In genomic region chr12:47819544-47819901, GRCh38 we compare ENCODE assay signal across 1 cellular context.
A peak's percentile ranks its signal among the peaks of the same experiment; 100 is the strongest.
TF ChIP-seq lines count a peak whose summit lies in the region.

No MANE protein-coding gene starts in this region.

TF ChIP-seq in HepG2, 621 proteins besides CTCF, POLR2A, EP300 and RAD21 (continued from another document):
- TF ChIP-seq ZBED4 (CRISPR knock-in tag; IDR thresholded peaks at IDR 0.05; ENCODE audit: borderline replicate concordance), result 0 out of 2 replicates have a peak, but pooled peaks have one; percentile 10
- 0 out of 2 replicates have a peak, but pooled peaks have one; percentile 7 for TF ChIP-seq POGK (CRISPR knock-in tag; conservative IDR thresholded peaks at IDR 0.05)
- 0 out of 2 replicates have a peak, but pooled peaks have one; percentile 33 for TF ChIP-seq ZNF761 (CRISPR knock-in tag; conservative IDR thresholded peaks at IDR 0.05)
- TF ChIP-seq MAZ (IDR thresholded peaks at IDR 0.05; ENCODE audit: borderline replicate concordance, low read depth, low read length), result no peak
- TF ChIP-seq MAZ (CRISPR knock-in tag; IDR thresholded peaks at IDR 0.05; ENCODE audit: low read depth), result peak; percentile 15; the same call in 1 of the 2 replicates
